Comparison of ENCODE assay signal across 12 cellular contexts in the genomic region with DNA sequence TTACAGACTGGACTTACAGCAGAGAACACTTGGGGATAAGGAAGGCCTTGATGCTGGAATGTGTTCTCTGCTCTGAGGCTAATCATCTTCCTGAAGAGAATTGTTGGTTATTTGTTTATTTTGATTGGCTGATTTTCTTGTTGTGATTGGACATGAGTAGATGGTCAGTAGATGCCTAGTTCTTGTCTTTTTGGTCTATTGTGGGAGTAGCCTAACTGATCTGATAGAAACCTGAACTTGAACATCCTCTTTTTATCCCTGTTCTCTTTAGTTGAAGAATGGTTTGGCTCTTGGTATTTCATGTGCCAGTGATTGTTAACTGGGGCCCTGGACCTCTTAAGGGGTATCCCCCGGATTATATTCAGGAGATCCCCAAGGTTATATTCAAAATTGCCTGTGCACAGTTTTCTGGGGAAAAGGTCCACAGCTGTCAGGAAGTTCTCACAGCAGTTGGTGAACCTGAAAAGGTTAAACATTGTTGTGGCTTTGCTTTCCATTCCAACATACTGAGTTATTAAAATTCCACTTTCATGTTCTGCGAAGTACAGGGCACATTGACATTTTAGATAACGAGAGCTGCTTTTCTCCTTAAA. TPM values are rescaled to one million over a fixed set of nuclear protein-coding genes. Genes with fewer than 3 reads are reported as not detected.
A peak's percentile ranks its signal among the peaks of the same experiment; 100 is the strongest.
DNase-seq lines count a peak whose midpoint lies in the region; ATAC-seq and TF ChIP-seq lines count a peak whose summit lies in the region.
"Had no signal": no experiment of that assay in that cellular context is flagged by ENCODE, and none has a peak within 500 bp of the region (broad histone marks: within the 10 kb centered on the region; RNA-seq: fewer than 3 reads in every experiment).

No MANE protein-coding gene starts in this region.

- H3K9me3 ChIP-seq in HEK293 (ENCODE audit: control insufficient read depth, insufficient read depth, low read depth, low read length), result no peaks in the 10 kb centered on the region
- H3K9me3 ChIP-seq in left lung, result peaks cover 0 to 2% of the 10 kb centered on the region in 2 donors

- no peaks in the 10 kb centered on the region for H3K9me3 Mint-ChIP-seq in activated T-helper 17 cell treated with anti-CD3 and anti-CD28 coated beads, Interleukin-2, amount 50 U/mL, for 72 hours

- DNase-seq in AG20443 (ENCODE audit: low spot score), result peak; percentile 27
- no peak for DNase-seq in left lung
- no peak for DNase-seq in 8988T
- DNase-seq: COR-L47, NCI-H1105 treated with DMSO at 0.1 percent for 48 hours, SIG-M5 had no signal

- intact Hi-C loops in left lung (cut with DNase I), result no loop called here

- no peaks in the 10 kb centered on the region for H3K27me3 ChIP-seq in left lung

- H3K4me1 Mint-ChIP-seq in activated T-helper 17 cell treated with anti-CD3 and anti-CD28 coated beads, Interleukin-2, amount 50 U/mL, for 72 hours, result peaks cover 6% of the 10 kb centered on the region

- no peak for TF ChIP-seq CTCF in HEK293 (tag by site-specific recombination; IDR thresholded peaks at IDR 0.05)
- TF ChIP-seq CTCF in left lung (IDR thresholded peaks at IDR 0.05), result no peak

- H3K4me1 ChIP-seq in HEK293 (ENCODE audit: control insufficient read depth, insufficient read depth, low read length) (peaks cover 15% of the 10 kb centered on the region), left lung (peaks cover 0 to 10% of the 10 kb centered on the region in 2 donors)

- peak overlapping the region; percentile 18 for H3K27ac Mint-ChIP-seq in activated T-helper 17 cell treated with anti-CD3 and anti-CD28 coated beads, Interleukin-2, amount 50 U/mL, for 72 hours

- no peak for ATAC-seq in activated T-helper 17 cell treated with anti-CD3 and anti-CD28 coated beads, Interleukin-2, amount 50 U/mL, for 72 hours (replicated peaks)
- ATAC-seq in left lung (peak; percentile 21), HG03280 (IDR thresholded peaks at IDR 0.05; ENCODE audit: unreplicated experiment) (no peak), GM19023 (IDR thresholded peaks at IDR 0.05; ENCODE audit: unreplicated experiment) (no peak), HG03025 (IDR thresholded peaks at IDR 0.05; ENCODE audit: low FRiP score, unreplicated experiment) (no peak)

- POLR2A ChIA-PET in HEK293 (lab: Yijun Ruan, JAX), result no interaction called here

- H3K36me3 Mint-ChIP-seq in activated T-helper 17 cell treated with anti-CD3 and anti-CD28 coated beads, Interleukin-2, amount 50 U/mL, for 72 hours (ENCODE audit: low read depth), result no peaks in the 10 kb centered on the region

- no peak overlapping the region for H3K4me3 Mint-ChIP-seq in activated T-helper 17 cell treated with anti-CD3 and anti-CD28 coated beads, Interleukin-2, amount 50 U/mL, for 72 hours
- H3K4me3 Mint-ChIP-seq: central memory CD8-positive, alpha-beta T cell had no signal

- CTCF ChIA-PET in HEK293 (lab: Yijun Ruan, JAX), result interaction anchor here (0.7 kb wide), 1 partner anchor 11 kb away, joined by 4 read pairs; no protein-coding TSS in a partner anchor

- H3K27ac ChIP-seq in HEK293 (ENCODE audit: extremely low read depth, low read depth, low read length) (no peak overlapping the region), left lung (no peak overlapping the region)

- H3K36me3 ChIP-seq in HEK293 (ENCODE audit: control insufficient read depth in 2 of 2, insufficient read depth in 1 of 2, low read length in 2 of 2) (peaks cover 9 to 14% of the 10 kb centered on the region in 2 experiments; a peak in 2 of 3 replicates), left lung (no peaks in the 10 kb centered on the region)

- no peak overlapping the region for H3K4me3 ChIP-seq in HEK293 (ENCODE audit: low read depth, low read length)
- H3K4me3 ChIP-seq in left lung, result no peak overlapping the region

- H3K27me3 Mint-ChIP-seq in activated T-helper 17 cell treated with anti-CD3 and anti-CD28 coated beads, Interleukin-2, amount 50 U/mL, for 72 hours, result no peaks in the 10 kb centered on the region
- H3K27me3 Mint-ChIP-seq: central memory CD8-positive, alpha-beta T cell had no signal

TF ChIP-seq in HEK293, 187 proteins besides CTCF, POLR2A, EP300 and RAD21:
- TF ChIP-seq ZXDB (tag by site-specific recombination; IDR thresholded peaks at IDR 0.05) (no peak), PRDM1 (tag by site-specific recombination; IDR thresholded peaks at IDR 0.05) (peak; percentile 28; the same call in 1 of the 2 replicates)

RNA-seq across cellular contexts. Expression of a gene that starts 13.6 kb away (rescaled TPM):
- total RNA-seq in activated T-helper 17 cell treated with anti-CD3 and anti-CD28 coated beads, Interleukin-2, amount 50 U/mL, for 72 hours, result 10 to 100 TPM in 1 of 2 donors, 1 to 10 TPM in 1; 9.2 to 19.0 TPM
- total RNA-seq in left lung, result 10 to 100 TPM; 32.2 to 43.0 TPM
